ENCODE assay signal across 14 cellular contexts in genomic region chr3:120102674-120103073, GRCh38. TPM values are rescaled to one million over a fixed set of nuclear protein-coding genes. Genes with fewer than 3 reads are reported as not detected.
DNase-seq lines count a peak whose midpoint lies in the region; ATAC-seq and TF ChIP-seq lines count a peak whose summit lies in the region.
"Had no signal": no experiment of that assay in that cellular context is flagged by ENCODE, and none has a peak within 500 bp of the region (broad histone marks: within the 10 kb centered on the region; RNA-seq: fewer than 3 reads in every experiment).

No MANE protein-coding gene starts in this region.

- peak overlapping the region; percentile 64 for H3K4me2 ChIP-seq in MM.1S (ENCODE audit: low read depth, low read length)
- no peak overlapping the region for H3K4me2 ChIP-seq in PC-3 (ENCODE audit: low read length)
- no peak overlapping the region for H3K4me2 ChIP-seq in hepatocyte

- H3K27ac ChIP-seq in MM.1S (ENCODE audit: low read length), result peak overlapping the region; percentile 11; the same call in 1 of the 2 replicates
- H3K27ac ChIP-seq in PC-3 (ENCODE audit: low read length), result no peak overlapping the region
- H3K27ac ChIP-seq in right cardiac atrium (ENCODE audit: low read length), result peak overlapping the region; percentile 27
- no peak overlapping the region for H3K27ac ChIP-seq in gastroesophageal sphincter
- H3K27ac ChIP-seq in hepatocyte, result no peak overlapping the region

- H3K9me3 ChIP-seq in MM.1S (replicated peaks; ENCODE audit: insufficient read depth, low read length), result no peaks in the 10 kb centered on the region
- no peaks in the 10 kb centered on the region for H3K9me3 ChIP-seq in PC-3 (ENCODE audit: low read length)
- no peaks in the 10 kb centered on the region for H3K9me3 ChIP-seq in right cardiac atrium (ENCODE audit: control insufficient read depth, low read length)
- H3K9me3 ChIP-seq in gastroesophageal sphincter, result no peaks in the 10 kb centered on the region
- H3K9me3 ChIP-seq in hepatocyte (ENCODE audit: low read depth), result no peaks in the 10 kb centered on the region

- H3K4me1 ChIP-seq in MM.1S (ENCODE audit: low read length), result peaks cover 8% of the 10 kb centered on the region
- no peaks in the 10 kb centered on the region for H3K4me1 ChIP-seq in PC-3 (ENCODE audit: insufficient read depth, low read length)
- H3K4me1 ChIP-seq in right cardiac atrium (ENCODE audit: control insufficient read depth, insufficient read depth, low read length), result peaks cover 5% of the 10 kb centered on the region
- H3K4me1 ChIP-seq in gastroesophageal sphincter, result peaks cover 0 to 2% (median 0%) of the 10 kb centered on the region in 3 donors
- H3K4me1 ChIP-seq in hepatocyte (ENCODE audit: insufficient read depth), result no peaks in the 10 kb centered on the region

- peak overlapping the region; percentile 26; the same call in 1 of the 2 replicates for H3K9ac ChIP-seq in MM.1S (ENCODE audit: low read length)
- no peak overlapping the region for H3K9ac ChIP-seq in PC-3 (ENCODE audit: low read length)

- H2AFZ ChIP-seq in MM.1S (ENCODE audit: low read length) (peak overlapping the region; percentile 79), PC-3 (ENCODE audit: low read length) (no peak overlapping the region), hepatocyte (no peak overlapping the region)

- H3F3A ChIP-seq in MM.1S (ENCODE audit: insufficient read depth, low read length) (no peaks in the 10 kb centered on the region), PC-3 (ENCODE audit: low read length, unreplicated experiment) (no peaks in the 10 kb centered on the region)

- BruUV-seq in PC-3 (replicated peaks; lab: Mats Ljungman, UMichigan), result no TSS peak

- TF ChIP-seq CTCF in MM.1S (IDR thresholded peaks at IDR 0.05; ENCODE audit: low read length) (no peak), PC-3 (conservative IDR thresholded peaks at IDR 0.05; ENCODE audit: low read depth, low read length) (no peak), gastroesophageal sphincter (IDR thresholded peaks at IDR 0.05) (no peak), hepatocyte (IDR thresholded peaks at IDR 0.05; ENCODE audit: poor library complexity) (no peak)

- intact Hi-C loops in PC-3 (cut with micrococcal nuclease), result no loop called here
- intact Hi-C loops in right cardiac atrium (cut with DNase I), result no loop called here

- no peak for TF ChIP-seq POLR2A in gastroesophageal sphincter (IDR thresholded peaks at IDR 0.05)

- CTCF ChIA-PET in PC-3 (lab: Charles Lee), result no interaction called here

- H3K9me2 ChIP-seq in MM.1S (replicated peaks; ENCODE audit: insufficient read depth, low read length), result no peaks in the 10 kb centered on the region
- no peaks in the 10 kb centered on the region for H3K9me2 ChIP-seq in PC-3 (replicated peaks; ENCODE audit: low read length)
- no peaks in the 10 kb centered on the region for H3K9me2 ChIP-seq in hepatocyte (replicated peaks; ENCODE audit: insufficient read depth)

- H3K79me2 ChIP-seq in MM.1S (ENCODE audit: low read length) (peaks cover 4% of the 10 kb centered on the region; the same call in 1 of the 2 replicates), PC-3 (ENCODE audit: low read length) (0 out of 2 replicates have a peak, but pooled peaks cover 7% of the 10 kb centered on the region), hepatocyte (peaks cover 39% of the 10 kb centered on the region)

- H3K4me3 ChIP-seq in MM.1S (ENCODE audit: low read length), result peak overlapping the region; percentile 52
- H3K4me3 ChIP-seq in PC-3 (ENCODE audit: low read length), result no peak overlapping the region
- H3K4me3 ChIP-seq in right cardiac atrium (ENCODE audit: low read length), result no peak overlapping the region
- H3K4me3 ChIP-seq in gastroesophageal sphincter, result no peak overlapping the region
- no peak overlapping the region for H3K4me3 ChIP-seq in hepatocyte

- no peaks in the 10 kb centered on the region for H3K27me3 ChIP-seq in MM.1S (replicated peaks; ENCODE audit: insufficient read depth, low read length)
- no peaks in the 10 kb centered on the region for H3K27me3 ChIP-seq in PC-3 (ENCODE audit: low read length)
- no peaks in the 10 kb centered on the region for H3K27me3 ChIP-seq in right cardiac atrium (ENCODE audit: control insufficient read depth, insufficient read depth)
- no peaks in the 10 kb centered on the region for H3K27me3 ChIP-seq in gastroesophageal sphincter
- no peaks in the 10 kb centered on the region for H3K27me3 ChIP-seq in hepatocyte

- ATAC-seq in PC-3 (peak; percentile 57), right cardiac atrium (peak in 1 of 2 donors; percentile 61), gastroesophageal sphincter (no peak), HG03460 (IDR thresholded peaks at IDR 0.05; ENCODE audit: unreplicated experiment) (no peak)
- ATAC-seq: activated CD8-positive, alpha-beta T cell treated with anti-CD3 and anti-CD28 coated beads, Interleukin-2, amount 10 ng/mL, durations not matched to agents 7 days and 5 days had no signal

- no peaks in the 10 kb centered on the region for H4K20me1 ChIP-seq in MM.1S (ENCODE audit: insufficient read depth, low read length)
- H4K20me1 ChIP-seq in PC-3 (ENCODE audit: low read length), result no peaks in the 10 kb centered on the region
- no peaks in the 10 kb centered on the region for H4K20me1 ChIP-seq in hepatocyte (ENCODE audit: insufficient read depth, poor library complexity, severe bottlenecking)

- TF ChIP-seq EP300 in gastroesophageal sphincter (IDR thresholded peaks at IDR 0.05), result no peak

- WGBS in right cardiac atrium, result 71% methylated on average over 3 of the region's 3 CpGs
- WGBS in gastroesophageal sphincter (ENCODE audit: low coverage in 1 of 2), 2 donors, result 61 to 80% methylated on average over 3 of the region's 3 CpGs
- WGBS in hepatocyte (ENCODE audit: low lambda C conversion rate, missing lambda C conversion rate), result 92% methylated on average over 3 of the region's 3 CpGs

- no peaks in the 10 kb centered on the region for H3K36me3 ChIP-seq in MM.1S (replicated peaks; ENCODE audit: insufficient read depth, low read length)
- H3K36me3 ChIP-seq in PC-3 (ENCODE audit: low read depth, low read length), result peaks cover 7% of the 10 kb centered on the region; the same call in 1 of the 2 replicates
- H3K36me3 ChIP-seq in gastroesophageal sphincter, result peaks cover 0 to 8% of the 10 kb centered on the region in 2 donors
- H3K36me3 ChIP-seq in hepatocyte (replicated peaks; ENCODE audit: insufficient read depth, low read depth), result no peaks in the 10 kb centered on the region

- DNase-seq in DMS 273 (lab: John Stamatoyannopoulos, UW; ENCODE audit: unreplicated experiment) (peak; percentile 98), MM.1S (no peak), PC-3 (peak; percentile 28), right cardiac atrium (no peak), NOMO-1 (lab: John Stamatoyannopoulos, UW; ENCODE audit: unreplicated experiment in 2 of 2) (no peak), hepatocyte (ENCODE audit: low spot score) (no peak)
- DNase-seq: activated CD8-positive, alpha-beta T cell treated with anti-CD3 and anti-CD28 coated beads, Interleukin-2, amount 10 ng/mL, durations not matched to agents 7 days and 5 days; activated effector memory CD4-positive, alpha-beta T cell treated with Interleukin-2 at 50 U/mL for 16 hours; effector CD8-positive, alpha-beta T cell; Karpas-422; kidney; stimulated activated CD4-positive, alpha-beta T cell treated with anti-CD3 and anti-CD28 coated beads, Interleukin-1b, Interleukin-23, amount 100 ng/mL, for 48 hours had no signal

- POLR2A ChIA-PET in PC-3 (lab: Charles Lee; ENCODE audit: unreplicated experiment), result no interaction called here

RNA-seq across cellular contexts. Expression of gene GSK3B, which starts 8.4 kb away (rescaled TPM):
- total RNA-seq in PC-3 (2014; rRNA removed), result 55.8 and 71.9 TPM in 2 replicates
- 10 to 100 TPM; 37.9 to 44.6 (median 41.1) TPM for total RNA-seq in right cardiac atrium
- polyA plus RNA-seq in right cardiac atrium, result 11.4 TPM
- 10 to 100 TPM; 32.7 to 40.6 (median 34.6) TPM for total RNA-seq in gastroesophageal sphincter
- total RNA-seq in hepatocyte, result 48.8 and 49.3 TPM in 2 replicates
- 18.1 and 24.7 TPM in 2 replicates for polyA plus RNA-seq in hepatocyte

Comparison
In these comparisons a context has a peak if more than half of its experiments do, and no peak if none do; other contexts are left out.
1. DNase-seq: peak in DMS 273 (single experiment) and PC-3 (single experiment); none in MM.1S (single experiment), right cardiac atrium (0 of 3), NOMO-1 (0 of 2) and hepatocyte (single experiment).
2. H3K27ac ChIP-seq: peak in MM.1S (single experiment) and right cardiac atrium (single experiment); none in PC-3 (single experiment), gastroesophageal sphincter (0 of 4) and hepatocyte (single experiment).